Comparison of ENCODE assay signal across 8 cellular contexts in the genomic region with DNA sequence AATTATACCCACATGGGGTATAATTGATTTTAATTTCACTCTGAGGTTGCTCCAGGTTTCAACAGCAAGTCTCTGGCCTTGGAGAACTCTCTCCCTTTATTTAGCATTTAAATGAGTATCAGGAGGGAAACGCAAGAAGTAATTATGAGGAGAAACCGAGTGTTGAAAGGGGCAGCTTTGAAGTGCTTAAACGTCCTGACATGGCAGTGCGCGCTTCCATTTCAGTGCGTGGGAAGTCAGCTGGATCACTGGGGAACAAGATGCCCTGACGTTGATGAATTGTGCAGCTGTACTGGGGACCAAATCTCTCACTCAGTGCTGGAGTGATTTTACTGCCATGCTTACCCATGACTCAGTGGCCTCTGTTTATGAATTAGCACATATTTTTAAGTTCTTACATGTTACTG.
DNase-seq lines count a peak whose midpoint lies in the region; ATAC-seq and TF ChIP-seq lines count a peak whose summit lies in the region.

No MANE protein-coding gene starts in this region.

- TF ChIP-seq CTCF in AG10803 (conservative IDR thresholded peaks at IDR 0.05; ENCODE audit: low read length) = no peak
- TF ChIP-seq CTCF in choroid plexus epithelial cell (conservative IDR thresholded peaks at IDR 0.05; ENCODE audit: low read depth, low read length) = no peak

- DNase-seq in AG10803 (ENCODE audit: low read depth) = peak; percentile 80
- DNase-seq in M059J (ENCODE audit: low read depth) = peak; percentile 47
- peak; percentile 33 for DNase-seq in choroid plexus epithelial cell (ENCODE audit: low read depth)
- peak; percentile 84 for DNase-seq in myocyte (ENCODE audit: low read depth)
- DNase-seq in stimulated activated CD4-positive, alpha-beta T cell treated with anti-CD3 and anti-CD28 coated beads, Interleukin-4, amount 100 ng/mL, for 1 hour = no peak

- ATAC-seq in esophagus mucosa (no peak), GM19035 (IDR thresholded peaks at IDR 0.05; ENCODE audit: unreplicated experiment) (no peak), HG03378 (IDR thresholded peaks at IDR 0.05; ENCODE audit: unreplicated experiment) (no peak)

- no peak overlapping the region for H3K4me3 ChIP-seq in AG10803 (ENCODE audit: low read length)
- no peak overlapping the region for H3K4me3 ChIP-seq in choroid plexus epithelial cell (ENCODE audit: low read depth, low read length)
